Comparison of ENCODE assay signal across 11 cellular contexts in genomic region chr10:48633381-48634197, GRCh38. TPM values are rescaled to one million over a fixed set of nuclear protein-coding genes. Genes with fewer than 3 reads are reported as not detected.
DNase-seq lines count a peak whose midpoint lies in the region; ATAC-seq and TF ChIP-seq lines count a peak whose summit lies in the region.
"Had no signal": no experiment of that assay in that cellular context is flagged by ENCODE, and none has a peak within 500 bp of the region (broad histone marks: within the 10 kb centered on the region; RNA-seq: fewer than 3 reads in every experiment).

No MANE protein-coding gene starts in this region.

- ATAC-seq in GM19452 (IDR thresholded peaks at IDR 0.05; ENCODE audit: unreplicated experiment) (peak; percentile 34), HG03097 (IDR thresholded peaks at IDR 0.05; ENCODE audit: low FRiP score, unreplicated experiment) (peak; percentile 29), upper lobe of left lung (ENCODE audit: low FRiP score in 2 of 2) (no peak)

- DNase-seq in CD8-positive, alpha-beta memory T cell = no peak
- DNase-seq in NOMO-1 (lab: John Stamatoyannopoulos, UW; ENCODE audit: unreplicated experiment in 2 of 2) (no peak), upper lobe of left lung (no peak), hypothalamus (lab: John Stamatoyannopoulos, UW) (no peak), spleen (no peak)
- DNase-seq: HFFc6, NCI-H187 treated with DMSO at 0.1 percent for 48 hours, ovary had no signal

- peaks cover 8% of the 10 kb centered on the region for H3K4me1 ChIP-seq in CD8-positive, alpha-beta memory T cell (ENCODE audit: insufficient read depth, low read length)
- H3K4me1 ChIP-seq in upper lobe of left lung (peaks cover 0 to 12% (median 4%) of the 10 kb centered on the region in 4 donors), spleen (peaks cover 0 to 42% (median 26%) of the 10 kb centered on the region in 6 donors)

- H3K36me3 Mint-ChIP-seq in CD8-positive, alpha-beta memory T cell = peaks cover 0 to 4% (median 0%) of the 10 kb centered on the region in 3 donors

- H3K36me3 ChIP-seq in CD8-positive, alpha-beta memory T cell (ENCODE audit: insufficient read depth, low read length) = no peaks in the 10 kb centered on the region
- H3K36me3 ChIP-seq in upper lobe of left lung (no peaks in the 10 kb centered on the region), spleen (no peaks in the 10 kb centered on the region)
- H3K36me3 ChIP-seq: ovary had no signal

- H3K27ac Mint-ChIP-seq in CD8-positive, alpha-beta memory T cell = peak overlapping the region in 5 of 8 donors; percentile 13 to 95 (median 59)

- 68 to 83% methylated on average over 4 of the region's 4 CpGs for WGBS in upper lobe of left lung, 2 donors
- 48 to 70% (median 59%) methylated on average over 4 of the region's 4 CpGs for WGBS in spleen, 5 donors

- POLR2A ChIA-PET in CD8-positive, alpha-beta memory T cell (lab: Charles Lee) = no interaction called here

- no peaks in the 10 kb centered on the region for H3K27me3 ChIP-seq in CD8-positive, alpha-beta memory T cell (ENCODE audit: insufficient read depth, low read length, poor library complexity, severe bottlenecking)
- no peaks in the 10 kb centered on the region for H3K27me3 ChIP-seq in upper lobe of left lung
- H3K27me3 ChIP-seq in spleen (replicated peaks in 1 of 7) = peaks cover 0 to 21% (median 0%) of the 10 kb centered on the region in 7 donors
- H3K27me3 ChIP-seq: ovary had no signal

- CTCF ChIA-PET in CD8-positive, alpha-beta memory T cell (lab: Charles Lee) = interaction anchor here (1.4 kb wide), 1 partner anchor 23 kb away, joined by 3 read pairs; no protein-coding TSS in a partner anchor

- intact Hi-C loops in spleen (cut with DNase I; ENCODE audit: low total_unique reads) = no loop called here

- H3K27ac ChIP-seq in CD8-positive, alpha-beta memory T cell (ENCODE audit: low read depth, low read length) = no peak overlapping the region
- H3K27ac ChIP-seq in cingulate gyrus (ENCODE audit: low read depth, low read length) (peak overlapping the region; percentile 43), upper lobe of left lung (peak overlapping the region in 2 of 4 donors; percentile 53), spleen (peak overlapping the region in 4 of 8 donors; percentile 52 to 64 (median 56))
- H3K27ac ChIP-seq: ovary had no signal

- peaks cover 19 to 44% of the 10 kb centered on the region in 2 donors for H3K27me3 Mint-ChIP-seq in CD8-positive, alpha-beta memory T cell

- H3K4me3 ChIP-seq in CD8-positive, alpha-beta memory T cell (ENCODE audit: low read length) = no peak overlapping the region
- H3K4me3 ChIP-seq in upper lobe of left lung = no peak overlapping the region
- H3K4me3 ChIP-seq in spleen = peak overlapping the region in 1 of 8 donors; percentile 43
- H3K4me3 ChIP-seq: ovary had no signal

- peaks cover 0 to 11% (median 8%) of the 10 kb centered on the region in 3 donors for H3K4me1 Mint-ChIP-seq in CD8-positive, alpha-beta memory T cell

- peak overlapping the region in 3 of 7 donors; percentile 13 to 76 (median 68) for H3K4me3 Mint-ChIP-seq in CD8-positive, alpha-beta memory T cell
- H3K4me3 Mint-ChIP-seq: HFFc6 had no signal

- no peak for TF ChIP-seq CTCF in upper lobe of left lung (IDR thresholded peaks at IDR 0.05)
- no peak for TF ChIP-seq CTCF in spleen (IDR thresholded peaks at IDR 0.05 in 8 of 11, conservative IDR thresholded peaks at IDR 0.05 in 3 of 11)

- TF ChIP-seq POLR2A in upper lobe of left lung (IDR thresholded peaks at IDR 0.05) = no peak
- TF ChIP-seq POLR2A in spleen (IDR thresholded peaks at IDR 0.05) = no peak

- no peaks in the 10 kb centered on the region for H3K9me3 ChIP-seq in CD8-positive, alpha-beta memory T cell (ENCODE audit: low read length)
- H3K9me3 ChIP-seq in upper lobe of left lung = no peaks in the 10 kb centered on the region
- no peaks in the 10 kb centered on the region for H3K9me3 ChIP-seq in spleen
- H3K9me3 ChIP-seq: ovary had no signal

- TF ChIP-seq EP300 in upper lobe of left lung (IDR thresholded peaks at IDR 0.05) = no peak

- peaks cover 0 to 9% (median 2%) of the 10 kb centered on the region in 5 donors for H3K9me3 Mint-ChIP-seq in CD8-positive, alpha-beta memory T cell
- H3K9me3 Mint-ChIP-seq: HFFc6 had no signal

RNA-seq across cellular contexts. Expression of gene ARHGAP22, which starts 28.7 kb away (rescaled TPM):
- total RNA-seq in CD8-positive, alpha-beta memory T cell = not detected
- polyA plus RNA-seq in CD8-positive, alpha-beta memory T cell = not detected
- total RNA-seq in upper lobe of left lung = 10 to 100 TPM in 1 of 6 donors, 1 to 10 TPM in 5; 1.4 to 25.1 (median 7.1) TPM
- total RNA-seq in spleen = 1 to 10 TPM in 5 of 7 donors, under 1 TPM in 2; 0.56 to 7.5 (median 3.1) TPM
- polyA plus RNA-seq in spleen = 1 to 10 TPM; 1.9 to 5.1 (median 3.4) TPM

RNA-seq across cellular contexts. Expression of gene WDFY4, which starts 51.1 kb away (rescaled TPM):
- under 1 TPM; 0.20 to 0.35 TPM for total RNA-seq in CD8-positive, alpha-beta memory T cell
- polyA plus RNA-seq in CD8-positive, alpha-beta memory T cell = not detected
- total RNA-seq in upper lobe of left lung = 10 to 100 TPM; 10.1 to 48.9 (median 32.1) TPM
- total RNA-seq in spleen = 100 to 1,000 TPM in 3 of 7 donors, 10 to 100 TPM in 4; 72.1 to 120 (median 96.8) TPM
- polyA plus RNA-seq in spleen = 10 to 100 TPM; 31.7 to 49.7 (median 39.0) TPM
- total RNA-seq: HFFc6 had no signal

Comparison
In these comparisons a context has a peak if more than half of its experiments do, and no peak if none do; other contexts are left out.
1. ATAC-seq: peak in GM19452 (single experiment) and HG03097 (single experiment); none in upper lobe of left lung (0 of 2).
2. RNA of gene WDFY4, which starts 51.1 kb away (total RNA-seq): 72.1 to 120 TPM in spleen and 10.1 to 48.9 TPM in upper lobe of left lung; 0.20 to 0.35 TPM in CD8-positive, alpha-beta memory T cell; every median in the first group is over 4 times any median in the second.